In the genomic region with DNA sequence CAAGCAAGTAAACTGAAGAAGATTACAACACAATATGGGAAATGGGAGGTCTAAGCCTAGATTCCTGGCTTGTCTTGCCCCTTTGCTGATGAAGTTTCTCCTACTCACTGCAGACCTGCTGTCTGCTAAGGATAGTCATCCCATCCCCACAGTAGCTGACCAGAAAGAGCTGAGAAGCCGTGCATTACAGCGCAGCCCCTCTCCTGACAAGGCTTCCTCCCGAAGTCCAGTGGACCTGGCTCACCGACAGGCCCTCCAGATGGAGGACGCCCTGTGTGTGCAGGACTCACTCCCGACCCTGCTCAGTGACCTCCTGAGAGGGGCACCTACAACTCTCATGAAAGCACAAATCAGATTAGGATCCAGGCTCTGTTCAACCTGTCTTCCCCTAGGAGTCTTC, we compare ENCODE assay signal across 1 cellular context.
TF ChIP-seq lines count a peak whose summit lies in the region.

No MANE protein-coding gene starts in this region.

TF ChIP-seq in HEK293, 187 proteins besides CTCF, POLR2A, EP300 and RAD21 (continued from another document):
- TF ChIP-seq ZNF157 (tag by site-specific recombination; IDR thresholded peaks at IDR 0.05): peak; percentile 92
